7 cellular contexts compared by ENCODE assay signal in genomic region chr20:47274449-47275108, GRCh38.
DNase-seq lines count a peak whose midpoint lies in the region; ATAC-seq and TF ChIP-seq lines count a peak whose summit lies in the region.

No MANE protein-coding gene starts in this region.

- WGBS in right lobe of liver (ENCODE audit: insufficient coverage, low coverage, low lambda C conversion rate, missing lambda C conversion rate) = 37% methylated on average over 3 of the region's 3 CpGs

- TF ChIP-seq POLR2A in breast epithelium (IDR thresholded peaks at IDR 0.05) = no peak
- TF ChIP-seq POLR2A in right lobe of liver (IDR thresholded peaks at IDR 0.05) = no peak

- ATAC-seq in GM18517 (IDR thresholded peaks at IDR 0.05; ENCODE audit: unreplicated experiment) (peak; percentile 75), HG02763 (IDR thresholded peaks at IDR 0.05; ENCODE audit: unreplicated experiment) (peak; percentile 82), right lobe of liver (peak; percentile 36 to 79 (median 44))

- no peaks in the 10 kb centered on the region for H3K27me3 ChIP-seq in breast epithelium
- no peaks in the 10 kb centered on the region for H3K27me3 ChIP-seq in right lobe of liver

- H3K36me3 ChIP-seq in breast epithelium = no peaks in the 10 kb centered on the region
- H3K36me3 ChIP-seq in right lobe of liver = peaks cover 0 to 9% (median 4%) of the 10 kb centered on the region in 4 donors

- H3K4me3 ChIP-seq in breast epithelium = peak overlapping the region in 1 of 3 donors; percentile 15
- H3K4me3 ChIP-seq in right lobe of liver = no peak overlapping the region

- TF ChIP-seq CTCF in breast epithelium (IDR thresholded peaks at IDR 0.05) (no peak), right lobe of liver (IDR thresholded peaks at IDR 0.05) (no peak)

- intact Hi-C loops in breast epithelium (cut with DNase I; ENCODE audit: low total_unique reads) (loop anchor here (5.0 kb wide), 1 partner anchor 108 kb away; no protein-coding TSS in a partner anchor), right lobe of liver (cut with DNase I) (loop anchor here (5.0 to 10.0 kb wide), 2 partner anchors 108 to 110 kb away; no protein-coding TSS in a partner anchor)

- H3K4me1 ChIP-seq in breast epithelium (peaks cover 13 to 16% of the 10 kb centered on the region in 2 donors), right lobe of liver (peaks cover 0 to 11% (median 2%) of the 10 kb centered on the region in 4 donors)

- no peaks in the 10 kb centered on the region for H3K9me3 ChIP-seq in breast epithelium
- no peaks in the 10 kb centered on the region for H3K9me3 ChIP-seq in right lobe of liver

- H3K27ac ChIP-seq in breast epithelium = peak overlapping the region; percentile 77 to 87
- H3K27ac ChIP-seq in right lobe of liver = peak overlapping the region; percentile 16 to 41 (median 29)
- H3K27ac ChIP-seq in substantia nigra (ENCODE audit: low read depth, low read length, poor library complexity, severe bottlenecking) = peak overlapping the region; percentile 75

- DNase-seq in OCI-M1 (lab: John Stamatoyannopoulos, UW) (peak; percentile 50), breast epithelium (ENCODE audit: low spot score in 2 of 2) (no peak), right lobe of liver (no peak), substantia nigra (lab: John Stamatoyannopoulos, UW) (no peak), SKM-1 (lab: John Stamatoyannopoulos, UW; ENCODE audit: unreplicated experiment) (no peak)

Comparison
In these comparisons a context has a peak if more than half of its experiments do, and no peak if none do; other contexts are left out.
1. H3K27ac ChIP-seq: peak in every context shown above with its lines; median percentile 82 in breast epithelium; 75 in substantia nigra; 29 in right lobe of liver.